ENCODE assay signal across 8 cellular contexts in genomic region chr19:13102666-13103584, GRCh38. TPM values are rescaled to one million over a fixed set of nuclear protein-coding genes. Genes with fewer than 3 reads are reported as not detected.
A peak's percentile ranks its signal among the peaks of the same experiment; 100 is the strongest.
DNase-seq lines count a peak whose midpoint lies in the region; ATAC-seq and TF ChIP-seq lines count a peak whose summit lies in the region.

Gene LYL1 (minus strand): TSS chr19:13102858. CDS start chr19:13101171, 1,687 bp downstream.

- DNase-seq in Daoy (ENCODE audit: low read depth) = peak; percentile 33
- peak; percentile 93 for DNase-seq in NOMO-1 treated with DMSO at 0.1 percent for 48 hours (lab: John Stamatoyannopoulos, UW; ENCODE audit: unreplicated experiment)
- DNase-seq in astrocyte of the spinal cord (ENCODE audit: low read depth, low spot score) = no peak
- DNase-seq in islet precursor cell = peak; percentile 91
- no peak for DNase-seq in NCI-H1436 treated with DMSO at 0.1 percent for 48 hours (lab: John Stamatoyannopoulos, UW)

- no peaks in the 10 kb centered on the region for H3K27me3 Mint-ChIP-seq in stimulated activated memory B cell treated with anti-CD40 and anti-IgM and Interleukin-4, amounts not matched to agents 10 μg/mL and 1 μg/mL and 100 μg/mL, for 72 hours

- in situ Hi-C loops in astrocyte of the spinal cord (cut with HindIII; ENCODE audit: low sequenced_read_pairs) = no loop called here

- ATAC-seq in GM21423 (IDR thresholded peaks at IDR 0.05; ENCODE audit: unreplicated experiment) (peak; percentile 33), HG02870 (IDR thresholded peaks at IDR 0.05; ENCODE audit: unreplicated experiment) (no peak)
- peak; percentile 80 for ATAC-seq in stimulated activated memory B cell treated with anti-CD40 and anti-IgM and Interleukin-4, amounts not matched to agents 10 μg/mL and 1 μg/mL and 100 μg/mL, for 72 hours

- H3K4me1 Mint-ChIP-seq in stimulated activated memory B cell treated with anti-CD40 and anti-IgM and Interleukin-4, amounts not matched to agents 10 μg/mL and 1 μg/mL and 100 μg/mL, for 72 hours = peaks cover 87% of the 10 kb centered on the region

- no peak for TF ChIP-seq CTCF in astrocyte of the spinal cord (IDR thresholded peaks at IDR 0.05; ENCODE audit: low read depth, low read length)

- H3K4me3 ChIP-seq in astrocyte of the spinal cord (ENCODE audit: low read depth, low read length) = peak within 1 kb of the TSS; percentile 0

- peak within 1 kb of the TSS; percentile 92 for H3K27ac Mint-ChIP-seq in stimulated activated memory B cell treated with anti-CD40 and anti-IgM and Interleukin-4, amounts not matched to agents 10 μg/mL and 1 μg/mL and 100 μg/mL, for 72 hours

- H3K9me3 Mint-ChIP-seq in stimulated activated memory B cell treated with anti-CD40 and anti-IgM and Interleukin-4, amounts not matched to agents 10 μg/mL and 1 μg/mL and 100 μg/mL, for 72 hours = no peaks in the 10 kb centered on the region

- peak within 1 kb of the TSS; percentile 88 for H3K4me3 Mint-ChIP-seq in stimulated activated memory B cell treated with anti-CD40 and anti-IgM and Interleukin-4, amounts not matched to agents 10 μg/mL and 1 μg/mL and 100 μg/mL, for 72 hours

- peaks cover 24% of the 10 kb centered on the region for H3K36me3 Mint-ChIP-seq in stimulated activated memory B cell treated with anti-CD40 and anti-IgM and Interleukin-4, amounts not matched to agents 10 μg/mL and 1 μg/mL and 100 μg/mL, for 72 hours

RNA-seq across cellular contexts. Expression of gene LYL1, which starts in this region (rescaled TPM):
- total RNA-seq in Daoy (2014; rRNA removed; shearing (Covaris generic)) = 0.24 and 0.34 TPM in 2 replicates

Comparison
In these comparisons a context has a peak if more than half of its experiments do, and no peak if none do; other contexts are left out.
1. Peak in DNase-seq in Daoy; RNA of the gene not detected or under 1 TPM.
2. DNase-seq: peak in NOMO-1 treated with DMSO at 0.1 percent for 48 hours (single experiment) and islet precursor cell (single experiment); none in astrocyte of the spinal cord (single experiment) and NCI-H1436 treated with DMSO at 0.1 percent for 48 hours (single experiment).